Comparison of ENCODE assay signal across 22 cellular contexts in genomic region chr1:183239220-183239742, GRCh38. TPM values are rescaled to one million over a fixed set of nuclear protein-coding genes. Genes with fewer than 3 reads are reported as not detected.
A peak's percentile ranks its signal among the peaks of the same experiment; 100 is the strongest.
DNase-seq lines count a peak whose midpoint lies in the region; ATAC-seq and TF ChIP-seq lines count a peak whose summit lies in the region.
"Had no signal": no experiment of that assay in that cellular context is flagged by ENCODE, and none has a peak within 500 bp of the region (broad histone marks: within the 10 kb centered on the region; RNA-seq: fewer than 3 reads in every experiment).

No MANE protein-coding gene starts in this region.

- no peak overlapping the region for H2AFZ ChIP-seq in OCI-LY1 (ENCODE audit: low read length)

- no peak overlapping the region for H3K4me3 ChIP-seq in OCI-LY1 (ENCODE audit: low read depth, low read length, poor library complexity, severe bottlenecking)
- no peak overlapping the region for H3K4me3 ChIP-seq in gastrocnemius medialis
- H3K4me3 ChIP-seq: colonic mucosa, prostate gland, SJSA1 had no signal

- H3K27ac ChIP-seq in OCI-LY1 (ENCODE audit: low read depth, low read length, poor library complexity, severe bottlenecking) (no peak overlapping the region), foreskin keratinocyte (no peak overlapping the region), gastrocnemius medialis (peak overlapping the region; percentile 54 to 81 (median 64))
- H3K27ac ChIP-seq: colonic mucosa, HL-60, prostate gland, SJSA1 had no signal

- H3K9me2 ChIP-seq in OCI-LY1 (ENCODE audit: low read depth, low read length), result no peaks in the 10 kb centered on the region

- no peaks in the 10 kb centered on the region for H3K27me3 ChIP-seq in OCI-LY1 (ENCODE audit: insufficient read depth, low read length)
- H3K27me3 ChIP-seq in foreskin keratinocyte, result no peaks in the 10 kb centered on the region
- no peaks in the 10 kb centered on the region for H3K27me3 ChIP-seq in gastrocnemius medialis
- H3K27me3 ChIP-seq: colonic mucosa, SJSA1 had no signal

- H3K4me3 Mint-ChIP-seq in nephron progenitor cell, result no peak overlapping the region
- H3K4me3 Mint-ChIP-seq: activated CD8-positive, alpha-beta T cell treated with anti-CD3 and anti-CD28 coated beads, Interleukin-2, amount 10 ng/mL, durations not matched to agents 7 days and 5 days; CD8-positive, alpha-beta T cell; IgD-negative memory B cell; natural killer cell; T-helper 17 cell had no signal

- in situ Hi-C loops in gastrocnemius medialis (cut with MboI; ENCODE audit: low sequenced_read_pairs in 4 of 4), result loop anchor here in 3 of 4 donors (10.0 to 25.0 kb wide), 3 partner anchors 104 to 277 kb away; partner anchors contain the start of gene SHCBP1L (in 2 of the 3)

- no peaks in the 10 kb centered on the region for H3K9me3 Mint-ChIP-seq in nephron progenitor cell
- H3K9me3 Mint-ChIP-seq: activated naive CD4-positive, alpha-beta T cell treated with anti-CD3 and anti-CD28 coated beads, Interleukin-2, amount 50 U/mL, for 72 hours; CD8-positive, alpha-beta T cell; IgD-negative memory B cell; natural killer cell had no signal

- peak overlapping the region; percentile 27; the same call in 1 of the 2 replicates for H3K4me2 ChIP-seq in OCI-LY1 (ENCODE audit: low read length)

- H3K4me1 ChIP-seq in OCI-LY1 (ENCODE audit: insufficient read depth, low read length, severe bottlenecking), result no peaks in the 10 kb centered on the region
- peaks cover 4% of the 10 kb centered on the region for H3K4me1 ChIP-seq in foreskin keratinocyte
- H3K4me1 ChIP-seq in gastrocnemius medialis, result peaks cover 10 to 19% of the 10 kb centered on the region in 2 donors
- H3K4me1 ChIP-seq: colonic mucosa had no signal

- no peaks in the 10 kb centered on the region for H3K9me3 ChIP-seq in OCI-LY1 (ENCODE audit: low read length)
- no peaks in the 10 kb centered on the region for H3K9me3 ChIP-seq in gastrocnemius medialis
- H3K9me3 ChIP-seq: colonic mucosa, prostate gland, SJSA1 had no signal

- 0 out of 2 replicates have a peak, but pooled peaks have one; percentile 1 for TF ChIP-seq CTCF in GM12874 (IDR thresholded peaks at IDR 0.05; ENCODE audit: insufficient read depth, low read depth, low read length)
- TF ChIP-seq CTCF in OCI-LY1 (IDR thresholded peaks at IDR 0.05; ENCODE audit: low read length), result peak; percentile 21; the same call in 1 of the 2 replicates
- TF ChIP-seq CTCF in foreskin keratinocyte (conservative IDR thresholded peaks at IDR 0.05), result peak; percentile 1
- TF ChIP-seq CTCF in gastrocnemius medialis (IDR thresholded peaks at IDR 0.05 in 4 of 5, conservative IDR thresholded peaks at IDR 0.05 in 1 of 5), result no peak
- TF ChIP-seq CTCF in nephron progenitor cell (IDR thresholded peaks at IDR 0.05), result no peak

- ATAC-seq in foreskin keratinocyte (no peak), gastrocnemius medialis (no peak), GM18520 (IDR thresholded peaks at IDR 0.05; ENCODE audit: unreplicated experiment) (no peak), HG02981 (IDR thresholded peaks at IDR 0.05; ENCODE audit: unreplicated experiment) (no peak), GM21367 (IDR thresholded peaks at IDR 0.05; ENCODE audit: unreplicated experiment) (no peak)
- ATAC-seq: activated CD8-positive, alpha-beta T cell treated with anti-CD3 and anti-CD28 coated beads, Interleukin-2, amount 10 ng/mL, durations not matched to agents 7 days and 5 days; activated naive CD4-positive, alpha-beta T cell treated with anti-CD3 and anti-CD28 coated beads, Interleukin-2, amount 50 U/mL, for 72 hours; CD8-positive, alpha-beta T cell; natural killer cell; T-helper 17 cell had no signal

- no peaks in the 10 kb centered on the region for H3K79me2 ChIP-seq in OCI-LY1 (ENCODE audit: insufficient read depth, low read length)

- no peak overlapping the region for H3K9ac ChIP-seq in OCI-LY1 (ENCODE audit: low read length)

- no peaks in the 10 kb centered on the region for H4K20me1 ChIP-seq in OCI-LY1 (ENCODE audit: insufficient read depth, low read length)

- H3K36me3 Mint-ChIP-seq in nephron progenitor cell (ENCODE audit: low read depth), result peaks cover 39% of the 10 kb centered on the region
- H3K36me3 Mint-ChIP-seq: activated naive CD4-positive, alpha-beta T cell treated with anti-CD3 and anti-CD28 coated beads, Interleukin-2, amount 50 U/mL, for 72 hours; CD8-positive, alpha-beta T cell; IgD-negative memory B cell; natural killer cell had no signal

- H3K27ac Mint-ChIP-seq in nephron progenitor cell, result no peak overlapping the region
- H3K27ac Mint-ChIP-seq: activated CD8-positive, alpha-beta T cell treated with anti-CD3 and anti-CD28 coated beads, Interleukin-2, amount 10 ng/mL, durations not matched to agents 7 days and 5 days; activated naive CD4-positive, alpha-beta T cell treated with anti-CD3 and anti-CD28 coated beads, Interleukin-2, amount 50 U/mL, for 72 hours; CD8-positive, alpha-beta T cell; natural killer cell; T-helper 17 cell had no signal

- no peaks in the 10 kb centered on the region for H3F3A ChIP-seq in OCI-LY1 (ENCODE audit: insufficient read depth, low read length)

- H3K4me1 Mint-ChIP-seq in nephron progenitor cell, result peaks cover 77% of the 10 kb centered on the region
- H3K4me1 Mint-ChIP-seq: IgD-negative memory B cell, natural killer cell, T-helper 17 cell had no signal

- intact Hi-C loops in gastrocnemius medialis (cut with DNase I; ENCODE audit: low total_unique reads), result no loop called here

- peaks cover 4% of the 10 kb centered on the region for H3K27me3 Mint-ChIP-seq in nephron progenitor cell (ENCODE audit: low read depth, poor library complexity)

- DNase-seq in foreskin keratinocyte (no peak), gastrocnemius medialis (no peak), nephron progenitor cell (no peak)
- DNase-seq: activated CD8-positive, alpha-beta T cell treated with anti-CD3 and anti-CD28 coated beads, Interleukin-2, amount 10 ng/mL, durations not matched to agents 7 days and 5 days; CD8-positive, alpha-beta T cell; colonic mucosa; H7; natural killer cell; NCI-H2081; NCI-H524; stimulated activated CD4-positive, alpha-beta T cell treated with anti-CD3 and anti-CD28 coated beads, Interleukin-12 subunit alpha, Interleukin-12 subunit beta, amount 100 ng/mL, for 4 hours; T-helper 17 cell had no signal

- H3K36me3 ChIP-seq in OCI-LY1 (ENCODE audit: insufficient read depth, low read length) (no peaks in the 10 kb centered on the region), gastrocnemius medialis (no peaks in the 10 kb centered on the region)
- H3K36me3 ChIP-seq: colonic mucosa, prostate gland, SJSA1 had no signal

- TF ChIP-seq POLR2A in gastrocnemius medialis (IDR thresholded peaks at IDR 0.05), result no peak

RNA-seq across cellular contexts. Expression of gene LAMC2, which starts 53.2 kb away (rescaled TPM):
- 3,836 and 7,314 TPM in 2 replicates for total RNA-seq in foreskin keratinocyte
- 1,652 and 2,714 TPM in 2 replicates for polyA plus RNA-seq in foreskin keratinocyte
- 1 to 10 TPM in 3 of 4 donors, under 1 TPM in 1; 0.78 to 1.8 (median 1.4) TPM for total RNA-seq in gastrocnemius medialis
- total RNA-seq: activated CD8-positive, alpha-beta T cell treated with anti-CD3 and anti-CD28 coated beads, Interleukin-2, amount 10 ng/mL, durations not matched to agents 7 days and 5 days; activated naive CD4-positive, alpha-beta T cell treated with anti-CD3 and anti-CD28 coated beads, Interleukin-2, amount 50 U/mL, for 72 hours; CD8-positive, alpha-beta T cell; natural killer cell; T-helper 17 cell had no signal
- polyA plus RNA-seq: IgD-negative memory B cell had no signal

Comparison
In these comparisons a context has a peak if more than half of its experiments do, and no peak if none do; other contexts are left out.
1. CTCF ChIP-seq: peak in GM12874 (single experiment), OCI-LY1 (single experiment) and foreskin keratinocyte (single experiment); none in gastrocnemius medialis (0 of 5) and nephron progenitor cell (single experiment).
2. H3K27ac ChIP-seq: peak in gastrocnemius medialis (4 of 4); none in OCI-LY1 (single experiment) and foreskin keratinocyte (single experiment).
3. RNA of gene LAMC2, which starts 53.2 kb away (total RNA-seq): 3,836 to 7,314 TPM in foreskin keratinocyte; 0.78 to 1.8 TPM in gastrocnemius medialis; every median in the first group is over 1,000 times any median in the second.